ENCODE assay signal across 1 cellular context in genomic region chr18:13800505-13801259, GRCh38.
TF ChIP-seq lines count a peak whose summit lies in the region.

No MANE protein-coding gene starts in this region.

TF ChIP-seq in HepG2, 621 proteins besides CTCF, POLR2A, EP300 and RAD21 (continued from another document and continues in another):
- TF ChIP-seq HMGXB4 (CRISPR knock-in tag; IDR thresholded peaks at IDR 0.05; ENCODE audit: borderline replicate concordance in 1 of 2, low read depth in 1 of 2) = peak; percentile 71 to 75; a peak in 3 of 4 replicates
- no peak for TF ChIP-seq SCMH1 (CRISPR knock-in tag; IDR thresholded peaks at IDR 0.05; ENCODE audit: borderline replicate concordance)
- 0 out of 2 replicates have a peak, but pooled peaks have one; percentile 39 for TF ChIP-seq ZNF543 (CRISPR knock-in tag; IDR thresholded peaks at IDR 0.05)
- TF ChIP-seq GATAD1 (CRISPR knock-in tag; IDR thresholded peaks at IDR 0.05) = 0 out of 2 replicates have a peak, but pooled peaks have one; percentile 15
- no peak for TF ChIP-seq ZNF232 (CRISPR knock-in tag; IDR thresholded peaks at IDR 0.05; ENCODE audit: borderline replicate concordance)
- peak; percentile 98 for TF ChIP-seq ZNF441 (CRISPR knock-in tag; IDR thresholded peaks at IDR 0.05; ENCODE audit: borderline replicate concordance)
- TF ChIP-seq RARG (CRISPR knock-in tag; IDR thresholded peaks at IDR 0.05; ENCODE audit: low read depth) = no peak
- no peak for TF ChIP-seq TRIM22 (IDR thresholded peaks at IDR 0.05)
- 0 out of 2 replicates have a peak, but pooled peaks have one; percentile 20 for TF ChIP-seq ZNF121 (CRISPR knock-in tag; IDR thresholded peaks at IDR 0.05)
- 0 out of 2 replicates have a peak, but pooled peaks have one; percentile 29 for TF ChIP-seq NFAT5 (CRISPR knock-in tag; IDR thresholded peaks at IDR 0.05)
- TF ChIP-seq MTF2 (CRISPR knock-in tag; IDR thresholded peaks at IDR 0.05; ENCODE audit: borderline replicate concordance) = peak; percentile 91; the same call in 1 of the 2 replicates
- peak; percentile 54; the same call in 1 of the 2 replicates for TF ChIP-seq IRF9 (CRISPR knock-in tag; IDR thresholded peaks at IDR 0.05; ENCODE audit: borderline replicate concordance)
- no peak for TF ChIP-seq GPN1 (CRISPR knock-in tag; IDR thresholded peaks at IDR 0.05; ENCODE audit: borderline replicate concordance)
- TF ChIP-seq ZFX (CRISPR knock-in tag; IDR thresholded peaks at IDR 0.05; ENCODE audit: low read depth) = peak; percentile 61; the same call in 1 of the 2 replicates
- peak; percentile 47; the same call in 1 of the 2 replicates for TF ChIP-seq ZFY (CRISPR knock-in tag; IDR thresholded peaks at IDR 0.05)
- TF ChIP-seq ZEB1 (IDR thresholded peaks at IDR 0.05; ENCODE audit: insufficient replicate concordance, low read depth) = no peak
- TF ChIP-seq SKIL (CRISPR knock-in tag; IDR thresholded peaks at IDR 0.05; ENCODE audit: borderline replicate concordance) = no peak
- TF ChIP-seq ATAD3A (CRISPR knock-in tag; IDR thresholded peaks at IDR 0.05) = no peak
- peak; percentile 58; the same call in 1 of the 2 replicates for TF ChIP-seq TBX2 (CRISPR knock-in tag; IDR thresholded peaks at IDR 0.05; ENCODE audit: borderline replicate concordance)
- peak; percentile 24; the same call in 1 of the 2 replicates for TF ChIP-seq PHF21A (CRISPR knock-in tag; IDR thresholded peaks at IDR 0.05)
- peak; percentile 44; the same call in 1 of the 2 replicates for TF ChIP-seq MXD3 (CRISPR knock-in tag; IDR thresholded peaks at IDR 0.05)
- no peak for TF ChIP-seq SOX6 (IDR thresholded peaks at IDR 0.05)
- peak; percentile 39; the same call in 1 of the 2 replicates for TF ChIP-seq SOX6 (CRISPR knock-in tag; IDR thresholded peaks at IDR 0.05)
- 0 out of 2 replicates have a peak, but pooled peaks have one; percentile 29 for TF ChIP-seq SP4 (CRISPR knock-in tag; IDR thresholded peaks at IDR 0.05)
- TF ChIP-seq NAIF1 (CRISPR knock-in tag; IDR thresholded peaks at IDR 0.05; ENCODE audit: borderline replicate concordance) = peak; percentile 97
- TF ChIP-seq NR2C2 (CRISPR knock-in tag; IDR thresholded peaks at IDR 0.05; ENCODE audit: borderline replicate concordance) = no peak
- TF ChIP-seq ZNF350 (CRISPR knock-in tag; IDR thresholded peaks at IDR 0.05; ENCODE audit: borderline replicate concordance, low read depth) = no peak
- no peak for TF ChIP-seq NFIB (CRISPR knock-in tag; IDR thresholded peaks at IDR 0.05; ENCODE audit: borderline replicate concordance)
- no peak for TF ChIP-seq NCOA2 (CRISPR knock-in tag; IDR thresholded peaks at IDR 0.05)
- TF ChIP-seq MXD1 (CRISPR knock-in tag; IDR thresholded peaks at IDR 0.05) = no peak
- TF ChIP-seq IRF1 (CRISPR knock-in tag; IDR thresholded peaks at IDR 0.05; ENCODE audit: low read depth) = no peak
- no peak for TF ChIP-seq ZBTB3 (CRISPR knock-in tag; IDR thresholded peaks at IDR 0.05; ENCODE audit: borderline replicate concordance, low read depth)
- 0 out of 2 replicates have a peak, but pooled peaks have one; percentile 49 for TF ChIP-seq THAP7 (CRISPR knock-in tag; IDR thresholded peaks at IDR 0.05)
- TF ChIP-seq SNAPC4 (CRISPR knock-in tag; IDR thresholded peaks at IDR 0.05) = no peak
- TF ChIP-seq NONO (IDR thresholded peaks at IDR 0.05) = no peak
- 0 out of 2 replicates have a peak, but pooled peaks have one; percentile 26 for TF ChIP-seq NONO (CRISPR knock-in tag; conservative IDR thresholded peaks at IDR 0.05)
- TF ChIP-seq CBX5 (CRISPR knock-in tag; IDR thresholded peaks at IDR 0.05; ENCODE audit: borderline replicate concordance) = peak; percentile 22; the same call in 1 of the 2 replicates
- no peak for TF ChIP-seq RFX5 (IDR thresholded peaks at IDR 0.05; ENCODE audit: low read depth, low read length)
- TF ChIP-seq ZMYM2 (CRISPR knock-in tag; IDR thresholded peaks at IDR 0.05) = no peak
